15 cellular contexts compared by ENCODE assay signal in the genomic region with DNA sequence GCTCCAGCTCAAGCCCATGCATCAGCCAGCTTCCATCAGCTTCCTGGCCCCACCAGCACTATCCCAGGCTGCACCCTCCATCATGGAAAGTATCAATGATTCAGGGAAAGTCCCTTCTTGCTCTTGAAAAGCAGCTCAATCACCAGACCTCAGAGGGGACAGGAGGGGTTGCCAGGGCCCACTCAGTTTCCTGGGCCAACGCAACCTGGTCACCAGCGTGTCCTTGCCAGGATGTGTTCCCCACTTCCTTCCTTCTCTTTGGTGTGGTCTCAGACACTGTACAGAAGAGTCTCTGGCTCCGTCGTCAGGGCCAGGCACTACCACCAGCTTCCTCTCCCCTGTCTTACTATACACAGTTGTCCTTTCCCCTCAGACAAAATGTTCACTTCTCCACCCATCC. TPM values are rescaled to one million over a fixed set of nuclear protein-coding genes. Genes with fewer than 3 reads are reported as not detected.
DNase-seq lines count a peak whose midpoint lies in the region; ATAC-seq, FAIRE-seq and TF ChIP-seq lines count a peak whose summit lies in the region.
"Had no signal": no experiment of that assay in that cellular context is flagged by ENCODE, and none has a peak within 500 bp of the region (broad histone marks: within the 10 kb centered on the region; RNA-seq: fewer than 3 reads in every experiment).

No MANE protein-coding gene starts in this region.

- no peaks in the 10 kb centered on the region for H3K27me3 Mint-ChIP-seq in activated CD4-positive, alpha-beta T cell treated with anti-CD3 and anti-CD28 coated beads, Interleukin-2, amount 10 ng/mL, durations not matched to agents 7 days and 5 days
- H3K27me3 Mint-ChIP-seq in mesothelial cell of epicardium (ENCODE audit: low read depth) = peaks cover 21% of the 10 kb centered on the region

- POLR2A ChIA-PET in activated CD4-positive, alpha-beta T cell treated with anti-CD3 and anti-CD28 coated beads, Interleukin-2, amount 10 ng/mL, durations not matched to agents 7 days and 5 days (lab: Charles Lee) = no interaction called here
- POLR2A ChIA-PET in K562 (lab: Yijun Ruan, JAX) = interaction anchor here (1.2 kb wide), 1 partner anchor 43 kb away, joined by 3 read pairs; no protein-coding TSS in a partner anchor

- ATAC-seq in K562 (no peak), GM19455 (IDR thresholded peaks at IDR 0.05; ENCODE audit: unreplicated experiment) (no peak), HG03378 (IDR thresholded peaks at IDR 0.05; ENCODE audit: unreplicated experiment) (no peak)
- ATAC-seq: body of pancreas, pancreas had no signal

- H2AFZ ChIP-seq in K562 (ENCODE audit: low read depth, low read length) = no peak overlapping the region

- no peak for TF ChIP-seq EP300 in K562 (IDR thresholded peaks at IDR 0.05; ENCODE audit: low read length)

- 98% methylated on average over 4 of the region's 4 CpGs for WGBS in K562 (ENCODE audit: insufficient coverage, low coverage, missing lambda C conversion rate)

- no peaks in the 10 kb centered on the region for H3K27me3 ChIP-seq in HL-60 (ENCODE audit: insufficient read depth, poor library complexity, severe bottlenecking)
- H3K27me3 ChIP-seq in K562 (ENCODE audit: control insufficient read depth in 2 of 2, insufficient read depth in 2 of 2, low read length in 2 of 2) = no peaks in the 10 kb centered on the region
- H3K27me3 ChIP-seq: body of pancreas, pancreas had no signal

- in situ Hi-C loops in K562 (cut with MboI) = no loop called here

- no TSS peak for BruUV-seq in K562 (replicated peaks; lab: Mats Ljungman, UMichigan)

- FAIRE-seq in K562 (lab: Jason Lieb, UNC) = no peak
- FAIRE-seq: pancreas, RCC 7860, TTC549 had no signal

- no peaks in the 10 kb centered on the region for H4K20me1 ChIP-seq in K562 (replicated peaks; ENCODE audit: control insufficient read depth, insufficient read depth, low read length)

- H3K27ac ChIP-seq in HL-60 (replicated peaks) (peak overlapping the region; percentile 10; the same call in 1 of the 2 replicates), K562 (ENCODE audit: extremely low read depth, low read depth, low read length) (no peak overlapping the region)
- H3K27ac ChIP-seq: body of pancreas, pancreas had no signal

- no peak for TF ChIP-seq POLR2A in K562 (conservative IDR thresholded peaks at IDR 0.05)

- peaks cover 46 to 49% of the 10 kb centered on the region in 2 experiments for H3K4me1 ChIP-seq in K562 (replicated peaks in 1 of 2; ENCODE audit: control insufficient read depth in 2 of 2, insufficient read depth in 2 of 2, low read length in 2 of 2)
- H3K4me1 ChIP-seq: body of pancreas, pancreas had no signal

- H3K9ac ChIP-seq in K562 (ENCODE audit: insufficient read depth in 1 of 2, low read depth in 2 of 2, low read length in 2 of 2) = peak overlapping the region; percentile 11 to 69; a peak in 3 of 4 replicates

- H3K27ac Mint-ChIP-seq in activated CD4-positive, alpha-beta T cell treated with anti-CD3 and anti-CD28 coated beads, Interleukin-2, amount 10 ng/mL, durations not matched to agents 7 days and 5 days = peak overlapping the region; percentile 42
- H3K27ac Mint-ChIP-seq in mesothelial cell of epicardium = no peak overlapping the region

- CTCF ChIA-PET in activated CD4-positive, alpha-beta T cell treated with anti-CD3 and anti-CD28 coated beads, Interleukin-2, amount 10 ng/mL, durations not matched to agents 7 days and 5 days (lab: Charles Lee) = interaction anchor here (0.5 to 7.5 kb wide), 9 partner anchors 8 to 93 kb away, joined by 3 to 88 read pairs (median 5); partner anchors contain the start of gene GABPB1
- CTCF ChIA-PET in K562 (lab: Yijun Ruan, JAX; ENCODE audit: low intra/inter-chr PET ratio) = no interaction called here

- H3K9me3 ChIP-seq in K562 (replicated peaks; ENCODE audit: control insufficient read depth, insufficient read depth, low read depth, low read length) = no peaks in the 10 kb centered on the region
- H3K9me3 ChIP-seq: body of pancreas, pancreas had no signal

- no peaks in the 10 kb centered on the region for H3K36me3 Mint-ChIP-seq in activated CD4-positive, alpha-beta T cell treated with anti-CD3 and anti-CD28 coated beads, Interleukin-2, amount 10 ng/mL, durations not matched to agents 7 days and 5 days (ENCODE audit: low read depth)
- no peaks in the 10 kb centered on the region for H3K36me3 Mint-ChIP-seq in mesothelial cell of epicardium

- no peaks in the 10 kb centered on the region for H3K9me3 Mint-ChIP-seq in activated CD4-positive, alpha-beta T cell treated with anti-CD3 and anti-CD28 coated beads, Interleukin-2, amount 10 ng/mL, durations not matched to agents 7 days and 5 days
- no peaks in the 10 kb centered on the region for H3K9me3 Mint-ChIP-seq in mesothelial cell of epicardium

- no peak overlapping the region for H3K4me3 ChIP-seq in HL-60 (replicated peaks; ENCODE audit: insufficient read depth, low read length)
- H3K4me3 ChIP-seq in K562 = no peak overlapping the region
- H3K4me3 ChIP-seq: body of pancreas, pancreas had no signal

- H3K36me3 ChIP-seq in K562 (ENCODE audit: control insufficient read depth, insufficient read depth, low read length) = no peaks in the 10 kb centered on the region
- H3K36me3 ChIP-seq: pancreas had no signal

- DNase-seq in HL-60 (ENCODE audit: low read depth in 1 of 2, low spot score in 1 of 2) (peak in 1 of 2 experiments; percentile 38), K562 (ENCODE audit: extremely low read depth in 1 of 4, low spot score in 3 of 4) (no peak), dedifferentiated amniotic fluid mesenchymal stem cell (ENCODE audit: extremely low spot score) (no peak), mesothelial cell of epicardium (ENCODE audit: low spot score in 2 of 2, unreplicated experiment in 2 of 2) (no peak)
- peak; percentile 66 for DNase-seq in activated CD4-positive, alpha-beta T cell treated with anti-CD3 and anti-CD28 coated beads, Interleukin-2, amount 10 ng/mL, durations not matched to agents 7 days and 5 days
- DNase-seq in stimulated activated CD4-positive, alpha-beta T cell treated with anti-CD3 and anti-CD28 coated beads, TNF-alpha, amount 100 ng/mL, for 4 hours (ENCODE audit: low read depth in 3 of 3) = peak in 2 of 3 experiments; percentile 9 to 29
- DNase-seq: Calu3, pancreas had no signal

- no peaks in the 10 kb centered on the region for H3K79me2 ChIP-seq in K562 (ENCODE audit: control insufficient read depth, insufficient read depth, low read length)

- TF ChIP-seq CTCF in HL-60 (IDR thresholded peaks at IDR 0.05; ENCODE audit: insufficient read depth, low read length) = no peak
- no peak for TF ChIP-seq CTCF in K562 (IDR thresholded peaks at IDR 0.05 in 2 of 3, conservative IDR thresholded peaks at IDR 0.05 in 1 of 3; ENCODE audit: insufficient read depth in 2 of 3, low read depth in 1 of 3, low read length in 3 of 3)
- TF ChIP-seq CTCF in mesothelial cell of epicardium (IDR thresholded peaks at IDR 0.05; ENCODE audit: unreplicated experiment) = no peak

- no peak for TF ChIP-seq RAD21 in K562 (CRISPR knock-in tag; conservative IDR thresholded peaks at IDR 0.05 in 1 of 2, IDR thresholded peaks at IDR 0.05 in 1 of 2)

- H3K4me2 ChIP-seq in K562 (ENCODE audit: insufficient read depth, low read length) = no peak overlapping the region

- peaks cover 50% of the 10 kb centered on the region for H3K4me1 Mint-ChIP-seq in activated CD4-positive, alpha-beta T cell treated with anti-CD3 and anti-CD28 coated beads, Interleukin-2, amount 10 ng/mL, durations not matched to agents 7 days and 5 days
- no peaks in the 10 kb centered on the region for H3K4me1 Mint-ChIP-seq in mesothelial cell of epicardium

- H3K4me3 Mint-ChIP-seq in activated CD4-positive, alpha-beta T cell treated with anti-CD3 and anti-CD28 coated beads, Interleukin-2, amount 10 ng/mL, durations not matched to agents 7 days and 5 days = no peak overlapping the region
- no peak overlapping the region for H3K4me3 Mint-ChIP-seq in mesothelial cell of epicardium

- no peaks in the 10 kb centered on the region for H3K9me1 ChIP-seq in K562 (ENCODE audit: control insufficient read depth, insufficient read depth, low read length)

- intact Hi-C loops in K562 (cut with micrococcal nuclease) = loop anchor here (5.0 kb wide), 2 partner anchors 115 to 160 kb away; partner anchors contain the start of gene USP8

TF ChIP-seq in K562, 482 proteins besides CTCF, POLR2A, EP300 and RAD21 (continues in another document):
- TF ChIP-seq TCF3 (CRISPR knock-in tag; IDR thresholded peaks at IDR 0.05) (no peak), L3MBTL2 (IDR thresholded peaks at IDR 0.05) (0 out of 2 replicates have a peak, but pooled peaks have one; percentile 1)

RNA-seq across cellular contexts. Expression of gene HDC, which starts 3.0 kb away (rescaled TPM):
- total RNA-seq in activated CD4-positive, alpha-beta T cell treated with anti-CD3 and anti-CD28 coated beads, Interleukin-2, amount 10 ng/mL, durations not matched to agents 7 days and 5 days = under 1 TPM in 1 of 2 experiments, not detected in 1; 0.27 TPM
- 0.65 TPM in 1 of 2 replicates, not detected in the other for total RNA-seq in K562 (2011; cell fraction: chromatin; rRNA removed; ENCODE audit: low replicate concordance)
- 0.13 TPM in 1 of 2 replicates, not detected in the other for total RNA-seq in K562 (2011; cell fraction: nucleolus; rRNA removed)
- total RNA-seq in K562 (2011; cell fraction: nucleoplasm; rRNA removed) = 0.31 and 0.37 TPM in 2 replicates
- total RNA-seq in K562 (2014; rRNA removed) (0.37 and 2.0 TPM in 2 replicates), K562 (2014; rRNA removed; fragmentation: Illumina TruSeq; extraction: Trizol) (0.33 and 0.70 TPM in 2 replicates), K562 (2015; rRNA removed; fragmentation: Illumina TruSeq; extraction: Trizol) (4.3 and 5.3 TPM in 2 replicates), K562 (2021) (0.71 and 1.1 TPM in 2 replicates), mesothelial cell of epicardium (not detected in 3 replicates)
- polyA plus RNA-seq in K562 (2011; rRNA removed) (0.20 and 0.26 TPM in 2 replicates), K562 (2014; fragmentation: Illumina TruSeq; extraction: Trizol) (1.1 and 1.4 TPM in 2 replicates), K562 (2014; fragmentation: Nextera tagmentation; extraction: Ambion mirVana) (under 1 TPM; 0.69 to 0.99 TPM), K562 (2014; rRNA removed) (1.5 and 2.5 TPM in 2 replicates)
- polyA plus RNA-seq in K562 (2011; cell fraction: cytosol; rRNA removed) = 0.31 TPM in 1 of 2 replicates, not detected in the other
- 0.91 and 1.6 TPM in 2 replicates for polyA plus RNA-seq in K562 (2011; cell fraction: nucleus; rRNA removed)
- 4.9 and 5.5 TPM in 2 replicates for polyA plus RNA-seq in K562 (2012)
- polyA minus RNA-seq in K562 (2011; rRNA and poly(A)+ RNA removed) = 0.21 TPM in 1 of 2 replicates, not detected in the other
- polyA minus RNA-seq in K562 (2011; cell fraction: cytosol; rRNA and poly(A)+ RNA removed) = not detected in 2 replicates
- 0.11 and 0.13 TPM in 2 replicates for polyA minus RNA-seq in K562 (2011; cell fraction: nucleus; rRNA and poly(A)+ RNA removed)
- total RNA-seq: body of pancreas, Calu3, fibroblast of lung, kidney epithelial cell had no signal
- polyA plus RNA-seq: fibroblast of lung had no signal

Comparison
In these comparisons a context has a peak if more than half of its experiments do, and no peak if none do; other contexts are left out.
1. DNase-seq: peak in activated CD4-positive, alpha-beta T cell treated with anti-CD3 and anti-CD28 coated beads, Interleukin-2, amount 10 ng/mL, durations not matched to agents 7 days and 5 days (single experiment) and stimulated activated CD4-positive, alpha-beta T cell treated with anti-CD3 and anti-CD28 coated beads, TNF-alpha, amount 100 ng/mL, for 4 hours (2 of 3); none in K562 (0 of 4), dedifferentiated amniotic fluid mesenchymal stem cell (single experiment) and mesothelial cell of epicardium (0 of 2).